Comparison of ENCODE assay signal across 13 cellular contexts in genomic region chr10:111392159-111392558, GRCh38.
"Had no signal": no experiment of that assay in that cellular context is flagged by ENCODE, and none has a peak within 500 bp of the region (broad histone marks: within the 10 kb centered on the region; RNA-seq: fewer than 3 reads in every experiment).

No MANE protein-coding gene starts in this region.

- H3K27ac Mint-ChIP-seq: activated CD8-positive, alpha-beta T cell treated with anti-CD3 and anti-CD28 coated beads for 36 hours; nephron progenitor cell had no signal

- DNase-seq: activated CD4-positive, alpha-beta T cell treated with anti-CD3 and anti-CD28 coated beads for 4 hours; activated CD8-positive, alpha-beta memory T cell treated with anti-CD3 and anti-CD28 coated beads, Interleukin-2, amount 50 U/mL, for 48 hours; activated CD8-positive, alpha-beta T cell treated with anti-CD3 and anti-CD28 coated beads for 36 hours; activated naive CD4-positive, alpha-beta T cell; central memory CD4-positive, alpha-beta T cell; effector memory CD4-positive, alpha-beta T cell; nephron progenitor cell; stimulated activated CD4-positive, alpha-beta T cell treated with anti-CD3 and anti-CD28 coated beads, Interleukin-15, amount 100 ng/mL, for 24 hours; stimulated activated CD4-positive, alpha-beta T cell treated with anti-CD3 and anti-CD28 coated beads, Interleukin-4, amount 100 ng/mL, for 4 hours; stomach; T-helper 9 cell; thyroid gland had no signal

- H3K27me3 ChIP-seq: stomach, thyroid gland had no signal

- H3K4me1 ChIP-seq: stomach, thyroid gland had no signal

- H3K9me3 Mint-ChIP-seq: activated CD8-positive, alpha-beta T cell treated with anti-CD3 and anti-CD28 coated beads for 36 hours had no signal

- H3K4me3 Mint-ChIP-seq: activated CD8-positive, alpha-beta T cell treated with anti-CD3 and anti-CD28 coated beads for 36 hours; nephron progenitor cell had no signal

- H3K36me3 ChIP-seq: stomach, thyroid gland had no signal

- H3K27ac ChIP-seq: stomach, thyroid gland, VCaP had no signal

- H3K9me3 ChIP-seq: stomach, thyroid gland had no signal

- H3K4me1 Mint-ChIP-seq: nephron progenitor cell had no signal

- ATAC-seq: activated CD8-positive, alpha-beta T cell treated with anti-CD3 and anti-CD28 coated beads for 36 hours had no signal

- H3K4me3 ChIP-seq: stomach, thyroid gland had no signal
